9 cellular contexts compared by ENCODE assay signal in the genomic region with DNA sequence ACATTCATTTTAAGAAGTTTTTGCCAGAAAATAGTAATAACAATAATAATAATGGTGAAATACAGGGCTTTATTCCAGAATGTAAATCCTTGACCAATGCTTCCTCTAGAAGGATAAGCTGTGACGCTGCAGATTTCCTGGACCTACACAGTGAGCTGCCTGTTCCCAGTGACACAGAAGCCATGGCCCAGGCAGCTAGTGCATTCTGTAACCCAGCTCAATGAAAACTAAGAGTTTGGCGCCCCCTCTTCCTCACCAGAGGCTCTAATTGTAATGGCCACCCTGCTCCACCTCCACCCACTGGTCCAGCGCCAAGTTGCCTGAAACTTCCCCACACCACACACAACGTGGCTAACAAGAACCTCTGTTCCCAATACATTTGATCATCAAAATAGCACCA.
DNase-seq lines count a peak whose midpoint lies in the region; ATAC-seq and TF ChIP-seq lines count a peak whose summit lies in the region.
"Had no signal": no experiment of that assay in that cellular context is flagged by ENCODE, and none has a peak within 500 bp of the region (broad histone marks: within the 10 kb centered on the region; RNA-seq: fewer than 3 reads in every experiment).

No MANE protein-coding gene starts in this region.

- H3K9me3 Mint-ChIP-seq in MCF 10A (ENCODE audit: unreplicated experiment) (no peaks in the 10 kb centered on the region), endodermal cell (no peaks in the 10 kb centered on the region)

- no peaks in the 10 kb centered on the region for H3K27me3 ChIP-seq in breast epithelium
- no peaks in the 10 kb centered on the region for H3K27me3 ChIP-seq in endodermal cell (ENCODE audit: control insufficient read depth, insufficient read depth, low read length, poor library complexity, severe bottlenecking)
- no peaks in the 10 kb centered on the region for H3K27me3 ChIP-seq in MM.1S (replicated peaks; ENCODE audit: insufficient read depth, low read length)

- H2AFZ ChIP-seq in MM.1S (ENCODE audit: low read length), result no peak overlapping the region
- H2AFZ ChIP-seq: parathyroid adenoma had no signal

- H3K27me3 Mint-ChIP-seq in MCF 10A (ENCODE audit: insufficient read depth, unreplicated experiment) (no peaks in the 10 kb centered on the region), endodermal cell (ENCODE audit: insufficient read depth) (no peaks in the 10 kb centered on the region)

- H3K27ac ChIP-seq in breast epithelium, result no peak overlapping the region
- no peak overlapping the region for H3K27ac ChIP-seq in endodermal cell (ENCODE audit: low read depth, low read length)
- no peak overlapping the region for H3K27ac ChIP-seq in MM.1S (ENCODE audit: low read length)
- H3K27ac ChIP-seq: parathyroid adenoma had no signal

- intact Hi-C loops in MCF 10A (cut with micrococcal nuclease) (no loop called here), breast epithelium (cut with DNase I; ENCODE audit: low total_unique reads) (no loop called here)

- no peaks in the 10 kb centered on the region for H3K9me2 ChIP-seq in MM.1S (replicated peaks; ENCODE audit: insufficient read depth, low read length)

- H3F3A ChIP-seq in MM.1S (ENCODE audit: insufficient read depth, low read length), result no peaks in the 10 kb centered on the region

- H3K4me3 Mint-ChIP-seq in MCF 10A (ENCODE audit: unreplicated experiment) (no peak overlapping the region), endodermal cell (no peak overlapping the region)

- no peaks in the 10 kb centered on the region for H3K36me3 Mint-ChIP-seq in MCF 10A (ENCODE audit: insufficient read depth, unreplicated experiment)
- H3K36me3 Mint-ChIP-seq in endodermal cell (ENCODE audit: low read depth), result no peaks in the 10 kb centered on the region

- TF ChIP-seq CTCF in MCF 10A (IDR thresholded peaks at IDR 0.05; ENCODE audit: unreplicated experiment), result no peak
- no peak for TF ChIP-seq CTCF in breast epithelium (IDR thresholded peaks at IDR 0.05)
- peak; percentile 74 for TF ChIP-seq CTCF in endodermal cell (conservative IDR thresholded peaks at IDR 0.05)
- TF ChIP-seq CTCF in MM.1S (IDR thresholded peaks at IDR 0.05; ENCODE audit: low read length), result no peak; the same call in 1 of the 2 replicates

- H3K36me3 ChIP-seq in breast epithelium (no peaks in the 10 kb centered on the region), endodermal cell (ENCODE audit: control insufficient read depth, insufficient read depth, low read length) (no peaks in the 10 kb centered on the region), MM.1S (replicated peaks; ENCODE audit: insufficient read depth, low read length) (no peaks in the 10 kb centered on the region)

- H3K9me3 ChIP-seq in breast epithelium (no peaks in the 10 kb centered on the region), endodermal cell (ENCODE audit: control insufficient read depth, low read length) (no peaks in the 10 kb centered on the region), MM.1S (replicated peaks; ENCODE audit: insufficient read depth, low read length) (no peaks in the 10 kb centered on the region)

- DNase-seq in MCF 10A (ENCODE audit: unreplicated experiment), result peak; percentile 59
- DNase-seq in breast epithelium (ENCODE audit: low spot score in 2 of 2), result no peak
- peak; percentile 61 to 67 for DNase-seq in Kasumi-1 (lab: John Stamatoyannopoulos, UW)
- peak; percentile 85 for DNase-seq in endodermal cell
- DNase-seq in myocyte (ENCODE audit: low read depth), result peak; percentile 41
- DNase-seq in MM.1S, result no peak
- no peak for DNase-seq in T-helper 2 cell

- no peaks in the 10 kb centered on the region for H3K4me1 ChIP-seq in breast epithelium
- peaks cover 7% of the 10 kb centered on the region for H3K4me1 ChIP-seq in endodermal cell (ENCODE audit: control insufficient read depth, insufficient read depth, low read length)
- no peaks in the 10 kb centered on the region for H3K4me1 ChIP-seq in MM.1S (ENCODE audit: low read length)
- H3K4me1 ChIP-seq: parathyroid adenoma had no signal

- POLR2A ChIA-PET in MCF 10A (lab: Yijun Ruan, JAX), result no interaction called here

- H3K4me1 Mint-ChIP-seq in MCF 10A (ENCODE audit: insufficient read depth, unreplicated experiment), result peaks cover 5% of the 10 kb centered on the region
- peaks cover 36% of the 10 kb centered on the region for H3K4me1 Mint-ChIP-seq in endodermal cell

- CTCF ChIA-PET in MCF 10A (lab: Yijun Ruan, JAX), result interaction anchor here (0.6 to 0.9 kb wide), 3 partner anchors 42 to 1430 kb away, joined by 3 read pairs; no protein-coding TSS in a partner anchor

- BruUV-seq in MCF 10A (replicated peaks; lab: Mats Ljungman, UMichigan), result no TSS peak

- H4K20me1 ChIP-seq in MM.1S (ENCODE audit: insufficient read depth, low read length), result no peaks in the 10 kb centered on the region

- H3K4me3 ChIP-seq in breast epithelium (no peak overlapping the region), endodermal cell (ENCODE audit: low read length) (no peak overlapping the region), MM.1S (ENCODE audit: low read length) (no peak overlapping the region)

- H3K27ac Mint-ChIP-seq in MCF 10A (ENCODE audit: low read depth, unreplicated experiment), result no peak overlapping the region
- H3K27ac Mint-ChIP-seq in endodermal cell, result no peak overlapping the region

- H3K9ac ChIP-seq in endodermal cell (ENCODE audit: extremely low read depth, low read length, poor library complexity, severe bottlenecking) (no peak overlapping the region), MM.1S (ENCODE audit: low read length) (no peak overlapping the region)
- H3K9ac ChIP-seq: parathyroid adenoma had no signal

- WGBS in endodermal cell (ENCODE audit: insufficient coverage in 1 of 2, insufficient read length in 1 of 2), 2 experiments, result 42% methylated on average over 4 of the region's 4 CpGs; no CpG with 5 or more reads in 1 of the 2 experiments

- ATAC-seq in GM18861 (IDR thresholded peaks at IDR 0.05; ENCODE audit: unreplicated experiment), result no peak

- H3K4me2 ChIP-seq in MM.1S (ENCODE audit: low read depth, low read length), result no peak overlapping the region

- no peaks in the 10 kb centered on the region for H3K79me2 ChIP-seq in MM.1S (ENCODE audit: low read length)
- H3K79me2 ChIP-seq: parathyroid adenoma had no signal

- TF ChIP-seq POLR2A in breast epithelium (IDR thresholded peaks at IDR 0.05), result no peak

Comparison
In these comparisons a context has a peak if more than half of its experiments do, and no peak if none do; other contexts are left out.
1. DNase-seq: peak in MCF 10A (single experiment), Kasumi-1 (2 of 2), endodermal cell (single experiment) and myocyte (single experiment); none in breast epithelium (0 of 2), MM.1S (single experiment) and T-helper 2 cell (0 of 5).